ENCODE assay signal across 18 cellular contexts in the genomic region with DNA sequence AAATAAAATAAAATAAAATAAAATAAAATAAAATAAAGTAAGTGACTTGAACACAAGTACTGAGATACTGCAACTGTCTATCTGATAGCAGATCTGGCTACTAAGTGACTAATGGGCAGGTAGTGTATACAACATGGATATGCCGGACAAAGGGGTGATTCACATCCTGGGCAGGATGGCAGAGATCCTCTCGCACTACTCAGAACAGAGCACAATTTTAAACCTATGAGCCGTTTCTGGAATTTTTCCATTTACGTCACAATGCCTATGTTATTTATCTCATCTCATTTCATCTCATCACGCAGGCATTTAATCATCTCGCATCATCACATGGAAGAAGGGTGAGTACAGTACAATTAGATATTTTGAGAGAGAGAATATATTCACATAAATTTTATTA.
DNase-seq lines count a peak whose midpoint lies in the region; ATAC-seq and TF ChIP-seq lines count a peak whose summit lies in the region.
"Had no signal": no experiment of that assay in that cellular context is flagged by ENCODE, and none has a peak within 500 bp of the region (broad histone marks: within the 10 kb centered on the region; RNA-seq: fewer than 3 reads in every experiment).

No MANE protein-coding gene starts in this region.

- ATAC-seq in GM19023 (IDR thresholded peaks at IDR 0.05; ENCODE audit: unreplicated experiment) (no peak), HG03571 (IDR thresholded peaks at IDR 0.05; ENCODE audit: unreplicated experiment) (no peak), HG03175 (IDR thresholded peaks at IDR 0.05; ENCODE audit: unreplicated experiment) (no peak)
- ATAC-seq: K562 had no signal

- DNase-seq in BJ (ENCODE audit: low read depth) (peak; percentile 33), M059J (ENCODE audit: low read depth) (peak; percentile 98), astrocyte of the cerebellum (ENCODE audit: low read depth) (peak; percentile 20), glomerular visceral epithelial cell (ENCODE audit: extremely low spot score) (peak; percentile 71), NCI-H2227 treated with DMSO at 0.1 percent for 48 hours (lab: John Stamatoyannopoulos, UW) (no peak)
- DNase-seq: activated naive CD4-positive, alpha-beta T cell; DMS153; foreskin melanocyte; islet precursor cell; NCI-H187; NCI-H526 treated with DMSO at 0.1 percent for 48 hours; SHP77; stimulated activated CD4-positive, alpha-beta T cell treated with anti-CD3 and anti-CD28 coated beads, Interleukin-2, amount 100 ng/mL, for 24 hours had no signal

- no peak for TF ChIP-seq CTCF in BJ (IDR thresholded peaks at IDR 0.05; ENCODE audit: insufficient read depth, low read depth, low read length)
- no peak for TF ChIP-seq CTCF in astrocyte of the cerebellum (IDR thresholded peaks at IDR 0.05; ENCODE audit: low read depth, low read length, missing control alignments)

- no peaks in the 10 kb centered on the region for H3K36me3 ChIP-seq in BJ (ENCODE audit: control insufficient read depth, insufficient read depth, low read length)
- H3K36me3 ChIP-seq: tibial nerve had no signal

- in situ Hi-C loops in astrocyte of the cerebellum (cut with HindIII; ENCODE audit: low sequenced_read_pairs), result no loop called here

- CTCF ChIA-PET in BJ (lab: Yijun Ruan, JAX), result no interaction called here

- POLR2A ChIA-PET in BJ (lab: Charles Lee), result no interaction called here

- no peaks in the 10 kb centered on the region for H3K27me3 ChIP-seq in BJ (ENCODE audit: control insufficient read depth, insufficient read depth, low read length)
- H3K27me3 ChIP-seq: tibial nerve had no signal

- H3K4me3 ChIP-seq in BJ (ENCODE audit: low read depth, low read length) (no peak overlapping the region), astrocyte of the cerebellum (ENCODE audit: low read depth, low read length) (no peak overlapping the region)
- H3K4me3 ChIP-seq: K562, tibial nerve had no signal
